Comparison of ENCODE assay signal across 8 cellular contexts in the genomic region with DNA sequence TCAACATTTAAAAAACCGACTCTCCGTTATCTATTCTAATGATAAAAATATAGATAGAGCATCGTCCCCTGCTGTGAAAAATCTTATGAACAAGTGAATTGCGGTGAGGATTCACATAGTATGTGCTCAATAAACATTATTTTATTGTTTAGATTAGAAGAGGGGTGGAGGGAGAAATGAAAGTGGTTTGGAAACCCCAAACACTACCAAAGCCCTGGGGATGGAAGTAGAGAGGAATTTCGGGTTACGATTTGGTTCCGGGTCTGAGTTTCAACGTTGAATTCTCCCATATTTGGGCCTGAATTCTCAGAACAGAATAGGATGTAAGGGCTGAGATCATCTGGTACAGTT. TPM values are rescaled to one million over a fixed set of nuclear protein-coding genes. Genes with fewer than 3 reads are reported as not detected.
DNase-seq lines count a peak whose midpoint lies in the region; ATAC-seq and TF ChIP-seq lines count a peak whose summit lies in the region.

No MANE protein-coding gene starts in this region.

- H3K9me3 Mint-ChIP-seq in central memory CD8-positive, alpha-beta T cell, result no peaks in the 10 kb centered on the region

- CTCF ChIA-PET in IMR-90 (lab: Yijun Ruan, JAX), result interaction anchor here (1.4 kb wide), 1 partner anchor 47 kb away, joined by 5 read pairs; a partner anchor contains a TSS

- H3K9ac ChIP-seq in IMR-90 (ENCODE audit: low read depth, low read length) (peak overlapping the region; percentile 85; the same call in 1 of the 2 replicates), muscle layer of colon (ENCODE audit: low read length) (peak overlapping the region; percentile 21)

- H2AK9ac ChIP-seq in IMR-90 (replicated peaks; ENCODE audit: low read depth, low read length, poor library complexity), result no peak overlapping the region

- H3K27me3 ChIP-seq in IMR-90 (ENCODE audit: control insufficient read depth, insufficient read depth, low read length) (no peaks in the 10 kb centered on the region), muscle layer of colon (ENCODE audit: control insufficient read depth in 1 of 2, insufficient read depth in 2 of 2, low read length in 2 of 2) (no peaks in the 10 kb centered on the region)

- peak overlapping the region; percentile 77 for H2BK5ac ChIP-seq in IMR-90 (ENCODE audit: low read depth, low read length, poor library complexity, severe bottlenecking)

- H4K5ac ChIP-seq in IMR-90 (ENCODE audit: low read depth, low read length), result peak overlapping the region; percentile 17; the same call in 1 of the 2 replicates

- peak overlapping the region; percentile 54 for H3K4me2 ChIP-seq in IMR-90 (ENCODE audit: low read depth, low read length)

- peak overlapping the region; percentile 89 for H2AFZ ChIP-seq in IMR-90 (replicated peaks; ENCODE audit: low read length, poor library complexity)

- H3K36me3 ChIP-seq in IMR-90 (ENCODE audit: control insufficient read depth, insufficient read depth, low read length) (no peaks in the 10 kb centered on the region), muscle layer of colon (ENCODE audit: insufficient read depth, low read length) (no peaks in the 10 kb centered on the region)

- H2BK15ac ChIP-seq in IMR-90 (ENCODE audit: low read depth, low read length), result 0 out of 3 replicates have a peak overlapping the region, but pooled peaks have one; percentile 13

- H3K36me3 Mint-ChIP-seq in central memory CD8-positive, alpha-beta T cell (ENCODE audit: insufficient read depth), result peaks cover 14% of the 10 kb centered on the region

- DNase-seq in IMR-90, result no peak
- no peak for DNase-seq in central memory CD8-positive, alpha-beta T cell (ENCODE audit: low spot score in 2 of 2)
- no peak for DNase-seq in OCI-M2 (lab: John Stamatoyannopoulos, UW; ENCODE audit: unreplicated experiment)

- intact Hi-C loops in IMR-90 (cut with micrococcal nuclease), result loop anchor here (1.0 to 2.0 kb wide), 2 partner anchors 20 to 58 kb away; a partner anchor contains a TSS

- H3K4me3 ChIP-seq in IMR-90 (ENCODE audit: insufficient read depth, low read depth, low read length), result peak overlapping the region; percentile 40; the same call in 1 of the 2 replicates
- peak overlapping the region; percentile 47 to 91 for H3K4me3 ChIP-seq in muscle layer of colon (ENCODE audit: low read depth in 1 of 2, low read length in 2 of 2)

- no peak overlapping the region for H2AK5ac ChIP-seq in IMR-90 (ENCODE audit: low read depth, low read length)

- H3K23ac ChIP-seq in IMR-90 (ENCODE audit: low read depth, low read length), result peak overlapping the region; percentile 3; the same call in 1 of the 2 replicates

- H3K4me1 ChIP-seq in IMR-90 (ENCODE audit: control insufficient read depth, insufficient read depth, low read length), result peaks cover 4% of the 10 kb centered on the region; the same call in 1 of the 2 replicates
- peaks cover 11% of the 10 kb centered on the region for H3K4me1 ChIP-seq in muscle layer of colon (ENCODE audit: insufficient read depth, low read length)

- TF ChIP-seq CTCF in 22Rv1 (IDR thresholded peaks at IDR 0.05), result no peak
- no peak for TF ChIP-seq CTCF in IMR-90 (conservative IDR thresholded peaks at IDR 0.05; ENCODE audit: low read depth, low read length)

- no TSS peak for BruUV-seq in IMR-90 (replicated peaks; lab: Mats Ljungman, UMichigan)

- peak overlapping the region; percentile 85; the same call in 1 of the 2 replicates for H3K4ac ChIP-seq in IMR-90 (ENCODE audit: low read depth, low read length)

- H3K9me3 ChIP-seq in IMR-90 (ENCODE audit: control insufficient read depth, insufficient read depth, low read length) (no peaks in the 10 kb centered on the region), muscle layer of colon (ENCODE audit: low read length) (no peaks in the 10 kb centered on the region)

- ATAC-seq in IMR-90 (ENCODE audit: low read depth) (no peak), HG03039 (IDR thresholded peaks at IDR 0.05; ENCODE audit: unreplicated experiment) (no peak), HG03378 (IDR thresholded peaks at IDR 0.05; ENCODE audit: unreplicated experiment) (no peak), GM18907 (IDR thresholded peaks at IDR 0.05; ENCODE audit: unreplicated experiment) (no peak)
- no peak for ATAC-seq in central memory CD8-positive, alpha-beta T cell (replicated peaks; ENCODE audit: extremely low read depth, poor library complexity, severe bottlenecking)

- H2BK120ac ChIP-seq in IMR-90 (ENCODE audit: low read depth, low read length), result peak overlapping the region; percentile 79; the same call in 1 of the 2 replicates

- POLR2A ChIA-PET in IMR-90 (lab: Charles Lee; ENCODE audit: unreplicated experiment), result interaction anchor here (0.6 to 1.1 kb wide), 8 partner anchors 8 to 101 kb away, joined by 3 to 11 read pairs (median 3); a partner anchor contains a TSS

- dilution Hi-C loops in IMR-90 (cut with HindIII; ENCODE audit: low sequenced_read_pairs, unreplicated experiment), result no loop called here

- H3K4me1 Mint-ChIP-seq in central memory CD8-positive, alpha-beta T cell, result peaks cover 20% of the 10 kb centered on the region

- peak overlapping the region; percentile 93 for H3K27ac Mint-ChIP-seq in central memory CD8-positive, alpha-beta T cell (ENCODE audit: low read depth)

- TF ChIP-seq POLR2A in IMR-90 (IDR thresholded peaks at IDR 0.05; ENCODE audit: low read depth, low read length), result no peak

- H3K9me1 ChIP-seq in IMR-90 (ENCODE audit: insufficient read depth, low read length), result no peaks in the 10 kb centered on the region

- H3K79me1 ChIP-seq in IMR-90 (ENCODE audit: low read depth in 1 of 2, low read length in 2 of 2), result peaks cover 9 to 34% of the 10 kb centered on the region in 2 experiments; a peak in 3 of 4 replicates

- peak overlapping the region; percentile 91 for H3K4me3 Mint-ChIP-seq in central memory CD8-positive, alpha-beta T cell

- H3K56ac ChIP-seq in IMR-90 (ENCODE audit: extremely low read depth, insufficient read depth, low read length), result peak overlapping the region; percentile 78

- no peaks in the 10 kb centered on the region for H3K27me3 Mint-ChIP-seq in central memory CD8-positive, alpha-beta T cell

- H3K27ac ChIP-seq in 22Rv1 (peak overlapping the region; percentile 62), IMR-90 (ENCODE audit: insufficient read depth, low read length) (peak overlapping the region; percentile 76; the same call in 1 of the 2 replicates), muscle layer of colon (ENCODE audit: low read depth, low read length) (peak overlapping the region; percentile 94)

- H3K14ac ChIP-seq in IMR-90 (replicated peaks; ENCODE audit: low read depth, low read length), result peak overlapping the region; percentile 26; the same call in 1 of the 2 replicates

- WGBS in IMR-90 (ENCODE audit: extremely low coverage in 2 of 2, insufficient read length in 1 of 2), 2 experiments, result no CpG with 5 or more reads among the region's 8 CpGs

- 0 out of 2 replicates have a peak overlapping the region, but pooled peaks have one; percentile 0 for H2BK20ac ChIP-seq in IMR-90 (ENCODE audit: low read depth, low read length)

- no peak for TF ChIP-seq RAD21 in IMR-90 (IDR thresholded peaks at IDR 0.05; ENCODE audit: low read length)

- peaks cover 8% of the 10 kb centered on the region; the same call in 1 of the 2 replicates for H4K20me1 ChIP-seq in IMR-90 (ENCODE audit: insufficient read depth, low read length)

- H4K8ac ChIP-seq in IMR-90 (ENCODE audit: low read depth in 2 of 2, low read length in 2 of 2), result peak overlapping the region; percentile 14 to 97

- peak overlapping the region; percentile 26; the same call in 1 of the 2 replicates for H3K18ac ChIP-seq in IMR-90 (ENCODE audit: low read depth, low read length)

- peak overlapping the region; percentile 2; the same call in 1 of the 2 replicates for H4K91ac ChIP-seq in IMR-90 (ENCODE audit: insufficient read depth, low read depth, low read length)

- in situ Hi-C loops in IMR-90 (cut with MboI; ENCODE audit: low sequenced_read_pairs), result no loop called here

TF ChIP-seq in IMR-90, 13 proteins besides CTCF, POLR2A, EP300 and RAD21 (continues in another document):
- TF ChIP-seq, protein P1, sequence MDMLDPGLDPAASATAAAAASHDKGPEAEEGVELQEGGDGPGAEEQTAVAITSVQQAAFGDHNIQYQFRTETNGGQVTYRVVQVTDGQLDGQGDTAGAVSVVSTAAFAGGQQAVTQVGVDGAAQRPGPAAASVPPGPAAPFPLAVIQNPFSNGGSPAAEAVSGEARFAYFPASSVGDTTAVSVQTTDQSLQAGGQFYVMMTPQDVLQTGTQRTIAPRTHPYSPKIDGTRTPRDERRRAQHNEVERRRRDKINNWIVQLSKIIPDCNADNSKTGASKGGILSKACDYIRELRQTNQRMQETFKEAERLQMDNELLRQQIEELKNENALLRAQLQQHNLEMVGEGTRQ (IDR thresholded peaks at IDR 0.05; ENCODE audit: low read depth, low read length), result no peak
- TF ChIP-seq MXI1 (IDR thresholded peaks at IDR 0.05; ENCODE audit: borderline replicate concordance, low read depth, low read length) (no peak), RFX5 (IDR thresholded peaks at IDR 0.05; ENCODE audit: low read depth, low read length) (no peak), FOS (IDR thresholded peaks at IDR 0.05; ENCODE audit: low read depth, low read length) (no peak), CEBPB (IDR thresholded peaks at IDR 0.05; ENCODE audit: low read depth, low read length) (no peak), MAZ (IDR thresholded peaks at IDR 0.05; ENCODE audit: borderline replicate concordance, low read depth, low read length) (no peak)
- TF ChIP-seq, protein P2, sequence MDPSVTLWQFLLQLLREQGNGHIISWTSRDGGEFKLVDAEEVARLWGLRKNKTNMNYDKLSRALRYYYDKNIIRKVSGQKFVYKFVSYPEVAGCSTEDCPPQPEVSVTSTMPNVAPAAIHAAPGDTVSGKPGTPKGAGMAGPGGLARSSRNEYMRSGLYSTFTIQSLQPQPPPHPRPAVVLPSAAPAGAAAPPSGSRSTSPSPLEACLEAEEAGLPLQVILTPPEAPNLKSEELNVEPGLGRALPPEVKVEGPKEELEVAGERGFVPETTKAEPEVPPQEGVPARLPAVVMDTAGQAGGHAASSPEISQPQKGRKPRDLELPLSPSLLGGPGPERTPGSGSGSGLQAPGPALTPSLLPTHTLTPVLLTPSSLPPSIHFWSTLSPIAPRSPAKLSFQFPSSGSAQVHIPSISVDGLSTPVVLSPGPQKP (IDR thresholded peaks at IDR 0.05; ENCODE audit: borderline replicate concordance, low read depth, low read length), result no peak

RNA-seq across cellular contexts. Expression of a gene that starts 0.5 kb away (rescaled TPM):
- 54.8 and 68.3 TPM in 2 replicates for total RNA-seq in IMR-90 (2012; rRNA removed)
- 22.5 and 28.6 TPM in 2 replicates for polyA plus RNA-seq in IMR-90 (2012; rRNA removed)
- polyA plus RNA-seq in IMR-90 (2012; cell fraction: cytosol; rRNA removed), result 17.3 and 22.0 TPM in 2 replicates
- polyA plus RNA-seq in IMR-90 (2012; cell fraction: nucleus; rRNA removed; ENCODE audit: low replicate concordance), result 23.2 and 62.6 TPM in 2 replicates

RNA-seq across cellular contexts. Expression of a gene that starts 46.8 kb away (rescaled TPM):
- 8.6 and 10.0 TPM in 2 replicates for total RNA-seq in IMR-90 (2012; rRNA removed)
- 2.3 and 2.6 TPM in 2 replicates for polyA plus RNA-seq in IMR-90 (2012; rRNA removed)
- polyA plus RNA-seq in IMR-90 (2012; cell fraction: cytosol; rRNA removed), result 0.63 and 1.5 TPM in 2 replicates
- polyA plus RNA-seq in IMR-90 (2012; cell fraction: nucleus; rRNA removed; ENCODE audit: low replicate concordance), result 1.5 and 4.8 TPM in 2 replicates

RNA-seq across cellular contexts. Expression of a gene that starts 58.0 kb away (rescaled TPM):
- 60.5 and 80.1 TPM in 2 replicates for total RNA-seq in IMR-90 (2012; rRNA removed)
- 43.3 and 53.8 TPM in 2 replicates for polyA plus RNA-seq in IMR-90 (2012; rRNA removed)
- 21.8 and 33.3 TPM in 2 replicates for polyA plus RNA-seq in IMR-90 (2012; cell fraction: cytosol; rRNA removed)
- 17.4 and 26.8 TPM in 2 replicates for polyA plus RNA-seq in IMR-90 (2012; cell fraction: nucleus; rRNA removed; ENCODE audit: low replicate concordance)
